In genomic region chr7:155619634-155620271, GRCh38 we compare ENCODE assay signal across 1 cellular context.
TF ChIP-seq lines count a peak whose summit lies in the region.

No MANE protein-coding gene starts in this region.

TF ChIP-seq in HepG2, 621 proteins besides CTCF, POLR2A, EP300 and RAD21 (continued from another document and continues in another):
- TF ChIP-seq PRDM15 (CRISPR knock-in tag; IDR thresholded peaks at IDR 0.05), result no peak
- TF ChIP-seq ZNF318 (CRISPR knock-in tag; IDR thresholded peaks at IDR 0.05), result no peak
- no peak for TF ChIP-seq MTA3 (CRISPR knock-in tag; IDR thresholded peaks at IDR 0.05)
- TF ChIP-seq SALL1 (CRISPR knock-in tag; IDR thresholded peaks at IDR 0.05), result peak; percentile 76
- no peak for TF ChIP-seq ZNF577 (CRISPR knock-in tag; IDR thresholded peaks at IDR 0.05; ENCODE audit: borderline replicate concordance, low read depth)
- no peak; the same call in 1 of the 2 replicates for TF ChIP-seq ZNF414 (CRISPR knock-in tag; IDR thresholded peaks at IDR 0.05)
- TF ChIP-seq ZNF484 (CRISPR knock-in tag; IDR thresholded peaks at IDR 0.05; ENCODE audit: borderline replicate concordance, low read depth), result no peak
- no peak for TF ChIP-seq ZNF781 (CRISPR knock-in tag; IDR thresholded peaks at IDR 0.05; ENCODE audit: borderline replicate concordance, not compliant biosample characterization)
- TF ChIP-seq DR1 (CRISPR knock-in tag; IDR thresholded peaks at IDR 0.05), result no peak
- TF ChIP-seq RORA (CRISPR knock-in tag; IDR thresholded peaks at IDR 0.05), result no peak
- no peak for TF ChIP-seq ZNF136 (CRISPR knock-in tag; IDR thresholded peaks at IDR 0.05; ENCODE audit: low read depth)
- no peak for TF ChIP-seq ZNF570 (CRISPR knock-in tag; IDR thresholded peaks at IDR 0.05; ENCODE audit: borderline replicate concordance)
- TF ChIP-seq TFDP1 (CRISPR knock-in tag; IDR thresholded peaks at IDR 0.05; ENCODE audit: borderline replicate concordance), result no peak
- TF ChIP-seq ZNF749 (CRISPR knock-in tag; IDR thresholded peaks at IDR 0.05; ENCODE audit: borderline replicate concordance), result no peak
- TF ChIP-seq ZFP1 (CRISPR knock-in tag; IDR thresholded peaks at IDR 0.05), result no peak
- no peak for TF ChIP-seq KLF6 (CRISPR knock-in tag; IDR thresholded peaks at IDR 0.05)
- no peak for TF ChIP-seq ZNF660 (CRISPR knock-in tag; IDR thresholded peaks at IDR 0.05; ENCODE audit: borderline replicate concordance, low read depth)
- no peak for TF ChIP-seq AKNA (CRISPR knock-in tag; IDR thresholded peaks at IDR 0.05; ENCODE audit: borderline replicate concordance)
- no peak for TF ChIP-seq MYPOP (CRISPR knock-in tag; IDR thresholded peaks at IDR 0.05)
- TF ChIP-seq ETS1 (CRISPR knock-in tag; IDR thresholded peaks at IDR 0.05), result no peak
- TF ChIP-seq IRF2 (CRISPR knock-in tag; IDR thresholded peaks at IDR 0.05), result 0 out of 2 replicates have a peak, but pooled peaks have one; percentile 29
- TF ChIP-seq ELF4 (CRISPR knock-in tag; IDR thresholded peaks at IDR 0.05; ENCODE audit: borderline replicate concordance), result no peak
- TF ChIP-seq DDIT3 (CRISPR knock-in tag; IDR thresholded peaks at IDR 0.05), result no peak
- TF ChIP-seq ZNF207 (IDR thresholded peaks at IDR 0.05; ENCODE audit: borderline replicate concordance), result no peak
- 0 out of 2 replicates have a peak, but pooled peaks have one; percentile 19 for TF ChIP-seq ZNF441 (CRISPR knock-in tag; IDR thresholded peaks at IDR 0.05; ENCODE audit: borderline replicate concordance)
- peak; percentile 54; the same call in 1 of the 2 replicates for TF ChIP-seq ZBTB33 (CRISPR knock-in tag; IDR thresholded peaks at IDR 0.05)
